In the genomic region with DNA sequence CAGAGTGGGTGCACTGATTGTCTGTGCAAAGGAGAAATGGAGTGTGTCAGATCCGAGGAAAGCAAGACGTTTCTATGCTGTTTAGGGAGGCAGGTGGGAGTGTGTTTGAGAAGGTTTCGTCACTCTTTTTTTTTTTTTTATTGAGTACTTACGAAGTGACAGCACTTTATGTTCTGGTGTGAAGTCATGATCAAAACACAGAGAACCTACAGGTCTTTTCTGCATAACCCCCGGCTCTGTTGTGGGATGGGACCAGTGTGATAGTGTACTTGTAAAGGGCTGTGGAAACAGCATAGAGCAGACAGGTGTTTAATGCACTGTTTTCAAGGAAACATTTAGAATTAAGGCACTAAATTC, we compare ENCODE assay signal across 8 cellular contexts. TPM values are rescaled to one million over a fixed set of nuclear protein-coding genes. Genes with fewer than 3 reads are reported as not detected.
DNase-seq lines count a peak whose midpoint lies in the region; ATAC-seq and TF ChIP-seq lines count a peak whose summit lies in the region.

No MANE protein-coding gene starts in this region.

- TF ChIP-seq CTCF in omental fat pad (IDR thresholded peaks at IDR 0.05): no peak

- H3K27ac ChIP-seq in SJCRH30: peak overlapping the region; percentile 79
- peak overlapping the region; percentile 87 for H3K27ac ChIP-seq in epithelial cell of prostate

- no peaks in the 10 kb centered on the region for H3K9me3 ChIP-seq in SJCRH30 (replicated peaks)

- H3K36me3 ChIP-seq in H7 (replicated peaks; ENCODE audit: control insufficient read depth, insufficient read depth, low read length) (peaks cover 1% of the 10 kb centered on the region), SJCRH30 (peaks cover 26% of the 10 kb centered on the region)

- no peaks in the 10 kb centered on the region; the same call in 1 of the 2 replicates for H3K4me1 ChIP-seq in SJCRH30

- H3K27me3 ChIP-seq in H7 (ENCODE audit: control insufficient read depth, insufficient read depth, low read length) (no peaks in the 10 kb centered on the region), SJCRH30 (no peaks in the 10 kb centered on the region)

- no peak for DNase-seq in H7
- DNase-seq in SJCRH30: no peak
- no peak for DNase-seq in epithelial cell of prostate (ENCODE audit: low read depth, low spot score)
- no peak for DNase-seq in omental fat pad (ENCODE audit: low spot score)
- no peak for DNase-seq in NCI-H1092 (lab: John Stamatoyannopoulos, UW)
- DNase-seq in NCI-H2081 (lab: John Stamatoyannopoulos, UW): no peak

- ATAC-seq in omental fat pad (ENCODE audit: low FRiP score): peak; percentile 7
- ATAC-seq in GM19351 (IDR thresholded peaks at IDR 0.05; ENCODE audit: unreplicated experiment): no peak
- no peak for ATAC-seq in HG03095 (IDR thresholded peaks at IDR 0.05; ENCODE audit: unreplicated experiment)

- peak overlapping the region; percentile 96 for H3K4me3 ChIP-seq in H7 (ENCODE audit: insufficient read depth, low read depth, low read length)
- H3K4me3 ChIP-seq in SJCRH30: peak overlapping the region; percentile 79

RNA-seq across cellular contexts. Expression of gene MIA3, which starts 26.7 kb away (rescaled TPM):
- 52.5 and 75.7 TPM in 2 replicates for total RNA-seq in H7 (2014; rRNA removed; shearing (Covaris generic))
- total RNA-seq in SJCRH30 (2014; rRNA removed; shearing (Covaris generic)): 59.9 and 70.9 TPM in 2 replicates
- total RNA-seq in omental fat pad: 10 to 100 TPM; 33.3 to 98.2 (median 52.4) TPM

RNA-seq across cellular contexts. Expression of gene TAF1A, which starts 54.9 kb away (rescaled TPM):
- total RNA-seq in H7 (2014; rRNA removed; shearing (Covaris generic)): 20.6 and 24.0 TPM in 2 replicates
- total RNA-seq in SJCRH30 (2014; rRNA removed; shearing (Covaris generic)): 36.7 and 40.2 TPM in 2 replicates
- 10 to 100 TPM in 2 of 4 donors, 1 to 10 TPM in 2; 4.1 to 11.4 (median 8.3) TPM for total RNA-seq in omental fat pad
